In genomic region chrX:270848-271367, GRCh38 we compare ENCODE assay signal across 24 cellular contexts. TPM values are rescaled to one million over a fixed set of nuclear protein-coding genes. Genes with fewer than 3 reads are reported as not detected.
A peak's percentile ranks its signal among the peaks of the same experiment; 100 is the strongest.
DNase-seq lines count a peak whose midpoint lies in the region; ATAC-seq, FAIRE-seq and TF ChIP-seq lines count a peak whose summit lies in the region.
"Had no signal": no experiment of that assay in that cellular context is flagged by ENCODE, and none has a peak within 500 bp of the region (broad histone marks: within the 10 kb centered on the region; RNA-seq: fewer than 3 reads in every experiment).

No MANE protein-coding gene starts in this region.

- TF ChIP-seq EP300 in HepG2 (IDR thresholded peaks at IDR 0.05; ENCODE audit: low read depth in 2 of 2, low read length in 2 of 2) (no peak), HepG2 (CRISPR knock-in tag; IDR thresholded peaks at IDR 0.05; ENCODE audit: borderline replicate concordance) (no peak), suprapubic skin (IDR thresholded peaks at IDR 0.05) (no peak)

- peak overlapping the region; percentile 60; the same call in 1 of the 2 replicates for H3K27ac Mint-ChIP-seq in WTC11
- H3K27ac Mint-ChIP-seq: activated B cell treated with CpG ODN at 0.5 μM for 24 hours; activated naive CD4-positive, alpha-beta T cell treated with anti-CD3 and anti-CD28 coated beads, Interleukin-2, amount 50 U/mL, for 72 hours; CD4-positive, alpha-beta memory T cell; memory B cell; T-helper 2 cell treated with Interferon-gamma antibody and Interleukin-4, amounts not matched to agents 5 μg/mL and 100 μg/mL, for 36 hours had no signal

- FAIRE-seq in HepG2 (lab: Jason Lieb, UNC): no peak
- FAIRE-seq: astrocyte, islet of Langerhans had no signal

- no peaks in the 10 kb centered on the region for H3K27me3 ChIP-seq in HepG2 (ENCODE audit: control insufficient read depth in 1 of 2, insufficient read depth in 2 of 2, low read length in 2 of 2)
- no peaks in the 10 kb centered on the region for H3K27me3 ChIP-seq in suprapubic skin
- no peaks in the 10 kb centered on the region for H3K27me3 ChIP-seq in MG63
- H3K27me3 ChIP-seq: foreskin keratinocyte, hepatocyte had no signal

- H4K20me1 ChIP-seq in HepG2 (ENCODE audit: insufficient read depth, low read length): no peaks in the 10 kb centered on the region

- in situ Hi-C loops in HepG2 (cut with HindIII; ENCODE audit: extremely low pct_ligation_motif_present, low pct_unique_long_range_greater_than_20kb): no loop called here

- ATAC-seq in WTC11 (no peak), HepG2 (peak; percentile 25), GM19035 (IDR thresholded peaks at IDR 0.05; ENCODE audit: unreplicated experiment) (no peak)
- ATAC-seq: activated naive CD4-positive, alpha-beta T cell treated with anti-CD3 and anti-CD28 coated beads, Interleukin-2, amount 50 U/mL, for 72 hours; foreskin keratinocyte; SK-N-SH treated with all-trans-retinoic acid at 6 μM for 48 hours had no signal

- H3K27ac ChIP-seq in HEK293 (ENCODE audit: extremely low read depth, low read depth, low read length) (no peak overlapping the region), HepG2 (ENCODE audit: extremely low read length, insufficient read depth, low read length) (peak overlapping the region; percentile 83), suprapubic skin (no peak overlapping the region)
- H3K27ac ChIP-seq: foreskin keratinocyte, hepatocyte had no signal

- BruUV-seq in HepG2 (replicated peaks; lab: Mats Ljungman, UMichigan): no TSS peak

- H3K4me3 ChIP-seq in HEK293 (ENCODE audit: low read depth, low read length) (no peak overlapping the region), HepG2 (replicated peaks in 1 of 3; ENCODE audit: insufficient read depth in 1 of 3, low read depth in 2 of 3, low read length in 3 of 3) (peak overlapping the region in 1 of 3 experiments; percentile 43; a peak in 1 of 6 replicates), suprapubic skin (no peak overlapping the region), MG63 (no peak overlapping the region)
- H3K4me3 ChIP-seq: hepatocyte had no signal

- intact Hi-C loops in HepG2 (cut with micrococcal nuclease; ENCODE audit: unreplicated experiment): no loop called here

- 34% methylated on average over 7 of the region's 21 CpGs for WGBS in HepG2 (ENCODE audit: low lambda C conversion rate)
- 81% methylated on average over 9 of the region's 21 CpGs for WGBS in suprapubic skin

- no peak for TF ChIP-seq CTCF in HEK293 (tag by site-specific recombination; IDR thresholded peaks at IDR 0.05)
- TF ChIP-seq CTCF in WTC11 (IDR thresholded peaks at IDR 0.05): no peak
- TF ChIP-seq CTCF in HepG2 (CRISPR knock-in tag; IDR thresholded peaks at IDR 0.05): no peak
- no peak for TF ChIP-seq CTCF in suprapubic skin (IDR thresholded peaks at IDR 0.05)

- H3K27me3 Mint-ChIP-seq in WTC11 (ENCODE audit: low read depth): no peaks in the 10 kb centered on the region
- H3K27me3 Mint-ChIP-seq: activated B cell treated with CpG ODN at 0.5 μM for 24 hours; CD4-positive, alpha-beta memory T cell; memory B cell had no signal

- H2AFZ ChIP-seq in HepG2 (ENCODE audit: low read length): no peak overlapping the region
- H2AFZ ChIP-seq: hepatocyte had no signal

- H3K36me3 ChIP-seq in HEK293 (ENCODE audit: control insufficient read depth in 2 of 2, insufficient read depth in 1 of 2, low read length in 2 of 2) (no peaks in the 10 kb centered on the region), HepG2 (replicated peaks in 1 of 2; ENCODE audit: control insufficient read depth in 1 of 2, insufficient read depth in 2 of 2, low read length in 2 of 2) (no peaks in the 10 kb centered on the region), suprapubic skin (no peaks in the 10 kb centered on the region), MG63 (no peaks in the 10 kb centered on the region)

- no peaks in the 10 kb centered on the region; the same call in 1 of the 2 replicates for H3K4me1 ChIP-seq in HEK293 (ENCODE audit: control insufficient read depth, insufficient read depth, low read length)
- peaks cover 7% of the 10 kb centered on the region for H3K4me1 ChIP-seq in HepG2 (ENCODE audit: insufficient read depth, low read length)
- peaks cover 9% of the 10 kb centered on the region for H3K4me1 ChIP-seq in suprapubic skin
- H3K4me1 ChIP-seq: foreskin keratinocyte had no signal

- peak overlapping the region; percentile 49 for H3K4me2 ChIP-seq in HepG2 (ENCODE audit: low read depth, low read length)
- H3K4me2 ChIP-seq: hepatocyte had no signal

- H3K4me1 Mint-ChIP-seq in WTC11: peaks cover 3% of the 10 kb centered on the region; the same call in 1 of the 2 replicates

- TF ChIP-seq RAD21 in HepG2 (CRISPR knock-in tag; IDR thresholded peaks at IDR 0.05): no peak

- TF ChIP-seq POLR2A in HepG2 (IDR thresholded peaks at IDR 0.05; ENCODE audit: insufficient read depth in 1 of 2, low read depth in 2 of 2, low read length in 2 of 2): no peak
- no peak for TF ChIP-seq POLR2A in suprapubic skin (IDR thresholded peaks at IDR 0.05)

- no peaks in the 10 kb centered on the region for H3K36me3 Mint-ChIP-seq in WTC11
- H3K36me3 Mint-ChIP-seq: activated naive CD4-positive, alpha-beta T cell treated with anti-CD3 and anti-CD28 coated beads, Interleukin-2, amount 50 U/mL, for 72 hours; CD4-positive, alpha-beta memory T cell; memory B cell had no signal

- peak overlapping the region; percentile 39; the same call in 1 of the 2 replicates for H3K9ac ChIP-seq in HepG2 (ENCODE audit: insufficient read depth, low read depth, low read length)

- H3K9me3 ChIP-seq in HEK293 (ENCODE audit: control insufficient read depth, insufficient read depth, low read depth, low read length) (no peaks in the 10 kb centered on the region), HepG2 (ENCODE audit: low read length) (no peaks in the 10 kb centered on the region), suprapubic skin (no peaks in the 10 kb centered on the region), MG63 (no peaks in the 10 kb centered on the region)

- no peak overlapping the region for H3K4me3 Mint-ChIP-seq in WTC11
- H3K4me3 Mint-ChIP-seq: activated B cell treated with CpG ODN at 0.5 μM for 24 hours; CD4-positive, alpha-beta memory T cell; memory B cell; T-helper 2 cell treated with Interferon-gamma antibody and Interleukin-4, amounts not matched to agents 5 μg/mL and 100 μg/mL, for 36 hours had no signal

- no peaks in the 10 kb centered on the region for H3K9me3 Mint-ChIP-seq in WTC11
- H3K9me3 Mint-ChIP-seq: activated B cell treated with CpG ODN at 0.5 μM for 24 hours; activated naive CD4-positive, alpha-beta T cell treated with anti-CD3 and anti-CD28 coated beads, Interleukin-2, amount 50 U/mL, for 72 hours; CD4-positive, alpha-beta memory T cell; memory B cell; T-helper 2 cell treated with Interferon-gamma antibody and Interleukin-4, amounts not matched to agents 5 μg/mL and 100 μg/mL, for 36 hours had no signal

- peak; percentile 13 for DNase-seq in WTC11 (ENCODE audit: low spot score)
- no peak for DNase-seq in HepG2 (ENCODE audit: low spot score)
- DNase-seq in suprapubic skin (ENCODE audit: low spot score in 2 of 2): peak; percentile 41 to 70
- no peak for DNase-seq in MG63
- DNase-seq in COLO829 (ENCODE audit: low spot score): no peak
- DNase-seq: activated B cell treated with CpG ODN at 0.5 μM for 24 hours; activated T-cell treated with anti-CD3 and anti-CD28 coated beads, Interleukin-2, amount 50 U/mL, for 1 hour; CD4-positive, alpha-beta memory T cell; effector CD8-positive, alpha-beta T cell; foreskin keratinocyte; GF-D8; NCI-H1694 treated with DMSO at 0.1 percent for 48 hours; NCI-H526 treated with DMSO at 0.1 percent for 48 hours; occipital lobe; retina had no signal

- CTCF ChIA-PET in HEK293 (lab: Yijun Ruan, JAX) (no interaction called here), WTC11 (lab: Charles Lee) (no interaction called here), HepG2 (lab: Yijun Ruan, JAX; ENCODE audit: low intra/inter-chr PET ratio, low total read pairs) (no interaction called here)

- peaks cover 7% of the 10 kb centered on the region for H3K79me2 ChIP-seq in HepG2 (ENCODE audit: insufficient read depth, low read length)
- H3K79me2 ChIP-seq: hepatocyte had no signal

- POLR2A ChIA-PET in HEK293 (lab: Yijun Ruan, JAX) (no interaction called here), WTC11 (lab: Charles Lee) (no interaction called here), HepG2 (lab: Yijun Ruan, JAX) (no interaction called here)

RNA-seq across cellular contexts. Expression of gene PLCXD1, which starts 10.3 kb away (rescaled TPM):
- total RNA-seq in WTC11 (2021) (131 to 155 TPM (median 150 TPM) in 3 replicates), HepG2 (2016; rRNA removed; fragmentation: Illumina TruSeq; extraction: Trizol) (87.7 and 111 TPM in 2 replicates), suprapubic skin (10 to 100 TPM; 22.4 to 78.3 (median 54.2) TPM)
- 14.7 and 15.6 TPM in 2 replicates for total RNA-seq in HepG2 (2016; cell fraction: cytosol; rRNA removed; fragmentation: Illumina TruSeq; extraction: Trizol; ENCODE audit: low read depth)
- total RNA-seq in HepG2 (2016; cell fraction: insoluble cytoplasmic fraction; rRNA removed; fragmentation: Illumina TruSeq; extraction: Trizol): 93.5 and 100 TPM in 2 replicates
- total RNA-seq in HepG2 (2016; cell fraction: membrane; rRNA removed; fragmentation: Illumina TruSeq; extraction: Trizol): 44.6 and 46.3 TPM in 2 replicates
- total RNA-seq in HepG2 (2016; cell fraction: nucleus; rRNA removed; fragmentation: Illumina TruSeq; extraction: Trizol): 61.7 and 72.3 TPM in 2 replicates
- 153 and 202 TPM in 2 replicates for polyA plus RNA-seq in HepG2 (2011; rRNA removed)
- polyA plus RNA-seq in HepG2 (2011; cell fraction: cytosol; rRNA removed): 97.5 and 98.8 TPM in 2 replicates
- 373 and 416 TPM in 2 replicates for polyA plus RNA-seq in HepG2 (2011; cell fraction: nucleus; rRNA removed)
- polyA plus RNA-seq in HepG2 (2012): 118 and 196 TPM in 2 replicates
- polyA plus RNA-seq in HepG2 (2016; cell fraction: cytosol; fragmentation: Illumina TruSeq; extraction: Trizol; ENCODE audit: low read depth): 10.9 TPM in 2 replicates
- polyA plus RNA-seq in HepG2 (2016; cell fraction: insoluble cytoplasmic fraction; fragmentation: Illumina TruSeq; extraction: Trizol; ENCODE audit: low read depth): 71.2 and 91.8 TPM in 2 replicates
- 29.2 and 29.4 TPM in 2 replicates for polyA plus RNA-seq in HepG2 (2016; cell fraction: membrane; fragmentation: Illumina TruSeq; extraction: Trizol; ENCODE audit: low read depth)
- 178 and 219 TPM in 2 replicates for polyA plus RNA-seq in HepG2 (2016; cell fraction: nucleus; fragmentation: Illumina TruSeq; extraction: Trizol; ENCODE audit: insufficient read depth, low read depth)
- 70.5 and 467 TPM in 2 replicates for polyA minus RNA-seq in HepG2 (2011; rRNA and poly(A)+ RNA removed; ENCODE audit: low replicate concordance)
- 116 and 195 TPM in 2 replicates for polyA minus RNA-seq in HepG2 (2011; cell fraction: cytosol; rRNA and poly(A)+ RNA removed)
- 115 and 118 TPM in 2 replicates for polyA minus RNA-seq in HepG2 (2011; cell fraction: nucleus; rRNA and poly(A)+ RNA removed)
- total RNA-seq in MG63 (2014; rRNA removed; shearing (Covaris generic); ENCODE audit: low replicate concordance): 8.4 and 13.0 TPM in 2 replicates

RNA-seq across cellular contexts. Expression of gene GTPBP6, which starts 47.7 kb away (rescaled TPM):
- 63.9 to 68.5 TPM (median 67.9 TPM) in 3 replicates for total RNA-seq in WTC11 (2021)
- 35.6 and 39.6 TPM in 2 replicates for total RNA-seq in HepG2 (2016; rRNA removed; fragmentation: Illumina TruSeq; extraction: Trizol)
- total RNA-seq in HepG2 (2016; cell fraction: cytosol; rRNA removed; fragmentation: Illumina TruSeq; extraction: Trizol; ENCODE audit: low read depth): 33.9 and 34.6 TPM in 2 replicates
- 32.3 and 41.0 TPM in 2 replicates for total RNA-seq in HepG2 (2016; cell fraction: insoluble cytoplasmic fraction; rRNA removed; fragmentation: Illumina TruSeq; extraction: Trizol)
- 50.6 and 52.4 TPM in 2 replicates for total RNA-seq in HepG2 (2016; cell fraction: membrane; rRNA removed; fragmentation: Illumina TruSeq; extraction: Trizol)
- 17.0 and 20.4 TPM in 2 replicates for total RNA-seq in HepG2 (2016; cell fraction: nucleus; rRNA removed; fragmentation: Illumina TruSeq; extraction: Trizol)
- 20.2 and 22.1 TPM in 2 replicates for polyA plus RNA-seq in HepG2 (2011; rRNA removed)
- 18.4 and 31.3 TPM in 2 replicates for polyA plus RNA-seq in HepG2 (2011; cell fraction: cytosol; rRNA removed)
- 29.4 and 36.8 TPM in 2 replicates for polyA plus RNA-seq in HepG2 (2011; cell fraction: nucleus; rRNA removed)
- polyA plus RNA-seq in HepG2 (2012): 16.6 and 18.3 TPM in 2 replicates
- polyA plus RNA-seq in HepG2 (2016; cell fraction: cytosol; fragmentation: Illumina TruSeq; extraction: Trizol; ENCODE audit: low read depth): 46.6 and 50.3 TPM in 2 replicates
- 38.1 and 42.7 TPM in 2 replicates for polyA plus RNA-seq in HepG2 (2016; cell fraction: insoluble cytoplasmic fraction; fragmentation: Illumina TruSeq; extraction: Trizol; ENCODE audit: low read depth)
- polyA plus RNA-seq in HepG2 (2016; cell fraction: membrane; fragmentation: Illumina TruSeq; extraction: Trizol; ENCODE audit: low read depth): 50.6 and 54.4 TPM in 2 replicates
- polyA plus RNA-seq in HepG2 (2016; cell fraction: nucleus; fragmentation: Illumina TruSeq; extraction: Trizol; ENCODE audit: insufficient read depth, low read depth): 41.5 and 48.9 TPM in 2 replicates
- 14.7 and 27.7 TPM in 2 replicates for polyA minus RNA-seq in HepG2 (2011; rRNA and poly(A)+ RNA removed; ENCODE audit: low replicate concordance)
- 10.6 and 14.2 TPM in 2 replicates for polyA minus RNA-seq in HepG2 (2011; cell fraction: cytosol; rRNA and poly(A)+ RNA removed)
- 4.7 and 7.2 TPM in 2 replicates for polyA minus RNA-seq in HepG2 (2011; cell fraction: nucleus; rRNA and poly(A)+ RNA removed)
- 10 to 100 TPM; 29.7 to 36.4 (median 34.3) TPM for total RNA-seq in suprapubic skin
- 64.5 and 79.5 TPM in 2 replicates for total RNA-seq in MG63 (2014; rRNA removed; shearing (Covaris generic); ENCODE audit: low replicate concordance)

Comparison
In these comparisons a context has a peak if more than half of its experiments do, and no peak if none do; other contexts are left out.
1. DNase-seq: peak in WTC11 (single experiment) and suprapubic skin (2 of 2); none in HepG2 (single experiment), MG63 (single experiment) and COLO829 (single experiment).
2. Of the 63 proteins assayed by ChIP-seq in both HepG2 and HEK293: peak only in HepG2: MEIS1, PATZ1, ZBTB20, ZNF18, ZNF280D, ZNF350 and 1 more; only in HEK293: none; in both: none; in neither: 56.